Comparison of ENCODE assay signal across 20 cellular contexts in the genomic region with DNA sequence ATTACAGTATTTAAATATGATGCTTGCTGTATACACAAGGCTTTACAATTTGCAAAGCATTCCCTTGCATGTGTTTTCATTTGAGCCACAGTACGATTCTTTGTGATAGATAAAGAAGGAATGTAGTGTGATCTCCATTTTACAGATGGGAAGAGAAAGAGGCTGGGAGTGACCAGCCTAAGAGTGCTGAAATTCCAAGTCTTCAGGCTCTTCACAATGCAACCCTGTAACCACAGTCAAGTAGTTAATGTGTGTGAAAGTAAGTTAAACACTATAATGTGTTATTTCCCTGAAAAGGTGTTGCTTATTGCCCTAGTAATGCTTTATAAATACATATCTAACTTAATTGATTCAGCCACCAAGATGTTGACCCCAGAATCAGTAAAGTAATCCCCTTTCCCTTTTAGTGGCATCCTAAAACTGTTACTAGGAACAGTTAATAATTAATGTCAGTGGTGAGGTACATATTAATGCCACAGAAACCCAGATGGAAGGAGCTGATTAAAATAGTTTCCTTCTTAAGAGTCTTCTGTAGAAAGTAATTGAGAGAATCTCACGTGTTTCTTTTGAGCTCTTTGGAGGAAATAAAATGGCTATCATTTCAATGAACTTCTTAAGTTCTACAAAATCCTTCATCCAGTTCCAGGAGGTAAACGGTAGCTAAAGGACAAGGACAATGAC.
"Had no signal": no experiment of that assay in that cellular context is flagged by ENCODE, and none has a peak within 500 bp of the region (broad histone marks: within the 10 kb centered on the region; RNA-seq: fewer than 3 reads in every experiment).

No MANE protein-coding gene starts in this region.

- H3K27ac ChIP-seq: ascending aorta, colonic mucosa, epithelial cell of prostate, gastrocnemius medialis, heart left ventricle, pancreas, sigmoid colon, testis, upper lobe of left lung had no signal

- FAIRE-seq: kidney, pancreas, TTC549 had no signal

- H3K4me1 ChIP-seq: ascending aorta, colonic mucosa, gastrocnemius medialis, heart left ventricle, pancreas, sigmoid colon, testis, upper lobe of left lung had no signal

- ATAC-seq: activated CD4-positive, alpha-beta T cell treated with anti-CD3 and anti-CD28 coated beads for 36 hours; gastrocnemius medialis; heart left ventricle; naive thymus-derived CD8-positive, alpha-beta T cell; pancreas; stimulated activated effector memory CD8-positive, alpha-beta T cell treated with anti-CD3 and anti-CD28 coated beads, Interleukin-12 subunit alpha, Interleukin-12 subunit beta, amount 100 ng/mL, for 72 hours had no signal

- H3K9me3 ChIP-seq: ascending aorta, colonic mucosa, gastrocnemius medialis, heart left ventricle, pancreas, sigmoid colon, stomach, testis, upper lobe of left lung had no signal

- H3K4me3 ChIP-seq: ascending aorta, colonic mucosa, gastrocnemius medialis, heart left ventricle, pancreas, sigmoid colon, stomach, testis, upper lobe of left lung had no signal

- H3K36me3 ChIP-seq: ascending aorta, colonic mucosa, gastrocnemius medialis, heart left ventricle, pancreas, sigmoid colon, stomach, upper lobe of left lung had no signal

- H3K27me3 ChIP-seq: ascending aorta, colonic mucosa, gastrocnemius medialis, heart left ventricle, pancreas, sigmoid colon, stomach, testis, upper lobe of left lung had no signal

- DNase-seq: activated CD4-positive, alpha-beta T cell treated with anti-CD3 and anti-CD28 coated beads for 36 hours; activated CD4-positive, alpha-beta T cell treated with anti-CD3 and anti-CD28 coated beads, Interleukin-2, amount 50 U/mL, for 48 hours; activated gamma-delta T cell; colonic mucosa; endodermal cell; gastrocnemius medialis; heart left ventricle; kidney; mesendoderm; naive thymus-derived CD8-positive, alpha-beta T cell; pancreas; sigmoid colon; stimulated activated CD4-positive, alpha-beta T cell treated with anti-CD3 and anti-CD28 coated beads, Interleukin-4, amount 100 ng/mL, for 24 hours; stomach; testis had no signal
